ENCODE assay signal across 12 cellular contexts in the genomic region with DNA sequence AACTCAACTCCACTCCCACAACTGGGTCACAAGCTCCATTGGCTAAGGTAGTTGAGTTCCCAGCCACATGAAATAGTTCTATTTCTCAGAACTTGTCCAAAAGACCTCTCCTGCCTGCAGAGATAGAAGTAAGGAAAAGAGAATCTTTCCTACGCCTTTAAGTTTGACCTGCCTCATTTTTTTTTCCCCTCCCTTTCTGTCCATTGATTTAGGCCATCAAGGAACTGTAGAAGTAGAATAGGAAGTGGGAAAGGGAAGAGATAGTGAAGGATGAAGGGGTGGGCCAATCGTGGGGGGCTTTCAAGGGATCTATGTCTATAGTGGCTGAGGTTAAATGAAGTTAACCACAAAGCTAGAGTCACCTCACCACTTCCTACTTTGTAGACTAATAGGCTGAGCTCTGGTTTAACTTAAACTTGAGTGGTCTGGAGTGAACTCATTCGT. TPM values are rescaled to one million over a fixed set of nuclear protein-coding genes. Genes with fewer than 3 reads are reported as not detected.
DNase-seq lines count a peak whose midpoint lies in the region; ATAC-seq and TF ChIP-seq lines count a peak whose summit lies in the region.
"Had no signal": no experiment of that assay in that cellular context is flagged by ENCODE, and none has a peak within 500 bp of the region (broad histone marks: within the 10 kb centered on the region; RNA-seq: fewer than 3 reads in every experiment).

No MANE protein-coding gene starts in this region.

- TF ChIP-seq CTCF in CD8-positive, alpha-beta T cell (IDR thresholded peaks at IDR 0.05) = no peak
- TF ChIP-seq CTCF in activated CD8-positive, alpha-beta T cell treated with anti-CD3 and anti-CD28 coated beads for 36 hours (IDR thresholded peaks at IDR 0.05) = no peak
- TF ChIP-seq CTCF in stomach (IDR thresholded peaks at IDR 0.05) = no peak

- TF ChIP-seq POLR2A in stomach (IDR thresholded peaks at IDR 0.05) = no peak

- intact Hi-C loops in CD8-positive, alpha-beta T cell (cut with DNase I, micrococcal nuclease) = no loop called here
- intact Hi-C loops in activated CD8-positive, alpha-beta T cell treated with anti-CD3 and anti-CD28 coated beads for 36 hours (cut with micrococcal nuclease) = no loop called here
- intact Hi-C loops in stomach (cut with DNase I; ENCODE audit: low total_unique reads) = no loop called here

- no peaks in the 10 kb centered on the region for H3K9me3 Mint-ChIP-seq in CD8-positive, alpha-beta T cell
- no peaks in the 10 kb centered on the region for H3K9me3 Mint-ChIP-seq in activated CD8-positive, alpha-beta T cell treated with anti-CD3 and anti-CD28 coated beads for 36 hours

- peak overlapping the region; percentile 13 for H3K4me3 Mint-ChIP-seq in CD8-positive, alpha-beta T cell
- H3K4me3 Mint-ChIP-seq in activated CD8-positive, alpha-beta T cell treated with anti-CD3 and anti-CD28 coated beads for 36 hours = peak overlapping the region; percentile 5

- CTCF ChIA-PET in CD8-positive, alpha-beta T cell (lab: Charles Lee) = interaction anchor here (1.8 kb wide), 1 partner anchor 33 kb away, joined by 5 read pairs; no protein-coding TSS in a partner anchor
- CTCF ChIA-PET in activated CD8-positive, alpha-beta T cell treated with anti-CD3 and anti-CD28 coated beads for 36 hours (lab: Charles Lee) = interaction anchor here (0.8 to 1.0 kb wide), 2 partner anchors 14 to 33 kb away, joined by 3 read pairs; no protein-coding TSS in a partner anchor

- no peak for DNase-seq in CD8-positive, alpha-beta T cell
- peak; percentile 37 for DNase-seq in activated CD8-positive, alpha-beta T cell treated with anti-CD3 and anti-CD28 coated beads for 36 hours
- DNase-seq in MG63 (no peak), stomach (no peak), AG20443 (ENCODE audit: low spot score) (no peak), NCI-H2227 (lab: John Stamatoyannopoulos, UW; ENCODE audit: unreplicated experiment) (no peak)
- DNase-seq: activated naive CD4-positive, alpha-beta T cell treated with Interleukin-2 at 50 U/mL for 16 hours; COR-L47; upper lobe of left lung had no signal

- peaks cover 18% of the 10 kb centered on the region for H3K4me1 Mint-ChIP-seq in CD8-positive, alpha-beta T cell (ENCODE audit: low read depth)
- peaks cover 13% of the 10 kb centered on the region for H3K4me1 Mint-ChIP-seq in activated CD8-positive, alpha-beta T cell treated with anti-CD3 and anti-CD28 coated beads for 36 hours (ENCODE audit: low read depth)

- H3K36me3 Mint-ChIP-seq in CD8-positive, alpha-beta T cell = no peaks in the 10 kb centered on the region
- H3K36me3 Mint-ChIP-seq in activated CD8-positive, alpha-beta T cell treated with anti-CD3 and anti-CD28 coated beads for 36 hours (ENCODE audit: low read depth) = no peaks in the 10 kb centered on the region

- 55 to 79% (median 75%) methylated on average over 3 of the region's 3 CpGs for WGBS in stomach, 5 donors

- no peak overlapping the region for H3K4me3 ChIP-seq in CD8-positive, alpha-beta T cell (ENCODE audit: low read depth, low read length)
- H3K4me3 ChIP-seq in MG63 = no peak overlapping the region
- no peak overlapping the region for H3K4me3 ChIP-seq in stomach
- H3K4me3 ChIP-seq: upper lobe of left lung had no signal

- ATAC-seq in CD8-positive, alpha-beta T cell = peak; percentile 73
- peak; percentile 80 for ATAC-seq in GM19452 (IDR thresholded peaks at IDR 0.05; ENCODE audit: unreplicated experiment)
- peak; percentile 72 for ATAC-seq in HG03457 (IDR thresholded peaks at IDR 0.05; ENCODE audit: unreplicated experiment)
- ATAC-seq in activated CD8-positive, alpha-beta T cell treated with anti-CD3 and anti-CD28 coated beads for 36 hours = peak; percentile 91

- no peaks in the 10 kb centered on the region for H3K36me3 ChIP-seq in CD8-positive, alpha-beta T cell (ENCODE audit: insufficient read depth, low read length)
- H3K36me3 ChIP-seq in MG63 (no peaks in the 10 kb centered on the region), stomach (no peaks in the 10 kb centered on the region)
- H3K36me3 ChIP-seq: neutrophil, upper lobe of left lung had no signal

- POLR2A ChIA-PET in CD8-positive, alpha-beta T cell (lab: Charles Lee) = interaction anchor here (0.6 to 1.4 kb wide), 3 partner anchors 10 to 103 kb away, joined by 3 to 11 read pairs (median 3); no protein-coding TSS in a partner anchor
- POLR2A ChIA-PET in activated CD8-positive, alpha-beta T cell treated with anti-CD3 and anti-CD28 coated beads for 36 hours (lab: Charles Lee) = interaction anchor here (0.7 kb wide), 1 partner anchor 204 kb away, joined by 3 read pairs; no protein-coding TSS in a partner anchor

- TF ChIP-seq EP300 in stomach (IDR thresholded peaks at IDR 0.05) = no peak

- no peak overlapping the region for H3K27ac ChIP-seq in CD8-positive, alpha-beta T cell (ENCODE audit: low read depth, low read length)
- H3K27ac ChIP-seq in stomach = no peak overlapping the region
- H3K27ac ChIP-seq: neutrophil, upper lobe of left lung had no signal

- H3K27me3 ChIP-seq in CD8-positive, alpha-beta T cell (ENCODE audit: insufficient read depth, low read length) = no peaks in the 10 kb centered on the region
- H3K27me3 ChIP-seq in MG63 (no peaks in the 10 kb centered on the region), stomach (no peaks in the 10 kb centered on the region)
- H3K27me3 ChIP-seq: neutrophil, upper lobe of left lung had no signal

- H3K27ac Mint-ChIP-seq in CD8-positive, alpha-beta T cell = peak overlapping the region; percentile 4
- peak overlapping the region; percentile 73 for H3K27ac Mint-ChIP-seq in activated CD8-positive, alpha-beta T cell treated with anti-CD3 and anti-CD28 coated beads for 36 hours

- H3K9me3 ChIP-seq in CD8-positive, alpha-beta T cell (ENCODE audit: low read length) = no peaks in the 10 kb centered on the region
- H3K9me3 ChIP-seq in MG63 = no peaks in the 10 kb centered on the region
- no peaks in the 10 kb centered on the region for H3K9me3 ChIP-seq in stomach
- H3K9me3 ChIP-seq: neutrophil, upper lobe of left lung had no signal

- H3K4me1 ChIP-seq in CD8-positive, alpha-beta T cell (ENCODE audit: insufficient read depth, low read length) = peaks cover 15% of the 10 kb centered on the region
- H3K4me1 ChIP-seq in stomach = peaks cover 0 to 14% (median 0%) of the 10 kb centered on the region in 4 donors
- H3K4me1 ChIP-seq: upper lobe of left lung had no signal

- H3K27me3 Mint-ChIP-seq in CD8-positive, alpha-beta T cell (ENCODE audit: low read depth) = no peaks in the 10 kb centered on the region
- no peaks in the 10 kb centered on the region for H3K27me3 Mint-ChIP-seq in activated CD8-positive, alpha-beta T cell treated with anti-CD3 and anti-CD28 coated beads for 36 hours

RNA-seq across cellular contexts. Expression of a gene that starts 13.8 kb away (rescaled TPM):
- 100 to 1,000 TPM in 1 of 2 experiments, 10 to 100 TPM in 1; 98.7 to 102 TPM for total RNA-seq in CD8-positive, alpha-beta T cell
- 10 to 100 TPM; 54.9 to 61.9 TPM for total RNA-seq in activated CD8-positive, alpha-beta T cell treated with anti-CD3 and anti-CD28 coated beads for 36 hours
- 45.9 and 53.3 TPM in 2 replicates for total RNA-seq in MG63 (2014; rRNA removed; shearing (Covaris generic); ENCODE audit: low replicate concordance)
- total RNA-seq in stomach = 10 to 100 TPM; 19.8 to 77.7 (median 38.8) TPM
- 10 to 100 TPM; 17.5 to 28.0 (median 23.5) TPM for polyA plus RNA-seq in stomach
